Comparison of ENCODE assay signal across 13 cellular contexts in genomic region chr22:50523458-50523805, GRCh38. TPM values are rescaled to one million over a fixed set of nuclear protein-coding genes. Genes with fewer than 3 reads are reported as not detected.
DNase-seq lines count a peak whose midpoint lies in the region; ATAC-seq lines count a peak whose summit lies in the region.
"Had no signal": no experiment of that assay in that cellular context is flagged by ENCODE, and none has a peak within 500 bp of the region (broad histone marks: within the 10 kb centered on the region; RNA-seq: fewer than 3 reads in every experiment).

No MANE protein-coding gene starts in this region.

- no peak overlapping the region for H2AFZ ChIP-seq in neuronal stem cell (ENCODE audit: low read length)

- H3K36me3 ChIP-seq in neuronal stem cell (replicated peaks in 1 of 2; ENCODE audit: control insufficient read depth in 2 of 2, insufficient read depth in 2 of 2, low read length in 2 of 2), result peaks cover 44 to 58% of the 10 kb centered on the region in 2 donors

- H2BK5ac ChIP-seq in neuronal stem cell (ENCODE audit: low read length), result no peak overlapping the region

- H4K91ac ChIP-seq in neuronal stem cell (ENCODE audit: low read depth, low read length, poor library complexity), result no peak overlapping the region

- peak overlapping the region; percentile 55 for H3K23ac ChIP-seq in neuronal stem cell (ENCODE audit: low read depth, low read length, poor library complexity)

- H3K4me3 ChIP-seq in neuronal stem cell (ENCODE audit: low read length in 2 of 2), result no peak overlapping the region
- H3K4me3 ChIP-seq: gastrocnemius medialis, SK-N-MC had no signal

- peaks cover 0 to under 1% (median 0%) of the 10 kb centered on the region in 3 experiments for H3K27me3 ChIP-seq in neuronal stem cell (ENCODE audit: control insufficient read depth in 3 of 3, insufficient read depth in 3 of 3, low read depth in 1 of 3, low read length in 3 of 3)
- H3K27me3 ChIP-seq: upper lobe of left lung had no signal

- POLR2A ChIA-PET in activated CD8-positive, alpha-beta T cell treated with anti-CD3 and anti-CD28 coated beads, Interleukin-2, amount 10 ng/mL, durations not matched to agents 7 days and 5 days (lab: Charles Lee), result interaction anchor here (1.5 to 3.3 kb wide), 3 partner anchors 15 to 51 kb away, joined by 3 to 82 read pairs (median 6); partner anchors contain the start of genes LMF2 and NCAPH2

- peaks cover 12% of the 10 kb centered on the region for H3K79me1 ChIP-seq in neuronal stem cell (ENCODE audit: low read depth, low read length)

- no peak overlapping the region for H3K4ac ChIP-seq in neuronal stem cell (ENCODE audit: low read length)

- H3K4me2 ChIP-seq in neuronal stem cell (ENCODE audit: insufficient read depth, low read length, poor library complexity, severe bottlenecking), result no peak overlapping the region

- H4K8ac ChIP-seq in neuronal stem cell (ENCODE audit: low read depth, low read length), result no peak overlapping the region

- peaks cover 12% of the 10 kb centered on the region for H3K36me3 Mint-ChIP-seq in activated T-cell treated with anti-CD3 and anti-CD28 coated beads, Interleukin-2, amount 50 U/mL, for 4 hours (ENCODE audit: insufficient read depth)
- peaks cover 46% of the 10 kb centered on the region for H3K36me3 Mint-ChIP-seq in activated CD8-positive, alpha-beta T cell treated with anti-CD3 and anti-CD28 coated beads, Interleukin-2, amount 10 ng/mL, durations not matched to agents 7 days and 5 days (ENCODE audit: low read depth)

- no peak overlapping the region for H2AK5ac ChIP-seq in neuronal stem cell (ENCODE audit: low read depth, low read length)

- peaks cover under 1 to 3% of the 10 kb centered on the region in 2 donors for H3K9me3 ChIP-seq in neuronal stem cell (replicated peaks in 1 of 2; ENCODE audit: control insufficient read depth in 2 of 2, insufficient read depth in 1 of 2, low read depth in 1 of 2, low read length in 2 of 2)
- H3K9me3 ChIP-seq: gastrocnemius medialis, upper lobe of left lung had no signal

- no peak for DNase-seq in activated T-cell treated with anti-CD3 and anti-CD28 coated beads, Interleukin-2, amount 50 U/mL, for 4 hours
- no peak for DNase-seq in activated T-cell treated with anti-CD3 and anti-CD28 coated beads, Interleukin-2, amount 50 U/mL, for 48 hours
- no peak for DNase-seq in activated CD8-positive, alpha-beta T cell treated with anti-CD3 and anti-CD28 coated beads, Interleukin-2, amount 10 ng/mL, durations not matched to agents 7 days and 5 days
- no peak for DNase-seq in neuronal stem cell (ENCODE audit: low spot score)
- DNase-seq in NCI-H2107 treated with DMSO at 0.1 percent for 48 hours (lab: John Stamatoyannopoulos, UW; ENCODE audit: unreplicated experiment), result no peak
- DNase-seq: ACHN, gastrocnemius medialis, GOT3, NCI-H1417 treated with DMSO at 0.1 percent for 48 hours, NCI-H774 had no signal

- no peak overlapping the region for H2BK12ac ChIP-seq in neuronal stem cell (ENCODE audit: low read length)

- peaks cover 11 to 17% of the 10 kb centered on the region in 2 donors for H3K4me1 ChIP-seq in neuronal stem cell (ENCODE audit: control insufficient read depth in 2 of 2, insufficient read depth in 1 of 2, low read depth in 1 of 2, low read length in 2 of 2)

- no peak for ATAC-seq in activated T-cell treated with anti-CD3 and anti-CD28 coated beads, Interleukin-2, amount 50 U/mL, for 4 hours
- no peak for ATAC-seq in activated CD8-positive, alpha-beta T cell treated with anti-CD3 and anti-CD28 coated beads, Interleukin-2, amount 10 ng/mL, durations not matched to agents 7 days and 5 days
- no peak for ATAC-seq in HG03045 (IDR thresholded peaks at IDR 0.05; ENCODE audit: unreplicated experiment)
- ATAC-seq: gastrocnemius medialis had no signal

- no peaks in the 10 kb centered on the region for H3K27me3 Mint-ChIP-seq in activated T-cell treated with anti-CD3 and anti-CD28 coated beads, Interleukin-2, amount 50 U/mL, for 4 hours (ENCODE audit: low read depth)
- no peaks in the 10 kb centered on the region for H3K27me3 Mint-ChIP-seq in activated CD8-positive, alpha-beta T cell treated with anti-CD3 and anti-CD28 coated beads, Interleukin-2, amount 10 ng/mL, durations not matched to agents 7 days and 5 days (ENCODE audit: low read depth)

- peaks cover 23% of the 10 kb centered on the region for H3K4me1 Mint-ChIP-seq in activated T-cell treated with anti-CD3 and anti-CD28 coated beads, Interleukin-2, amount 50 U/mL, for 4 hours (ENCODE audit: low read depth)
- H3K4me1 Mint-ChIP-seq in activated CD8-positive, alpha-beta T cell treated with anti-CD3 and anti-CD28 coated beads, Interleukin-2, amount 10 ng/mL, durations not matched to agents 7 days and 5 days (ENCODE audit: low read depth), result peaks cover 36% of the 10 kb centered on the region

- H3K18ac ChIP-seq in neuronal stem cell (ENCODE audit: low read length), result no peak overlapping the region

- H3K27ac ChIP-seq in neuronal stem cell (replicated peaks; ENCODE audit: low read length), result no peak overlapping the region
- H3K27ac ChIP-seq: gastrocnemius medialis, SK-N-MC had no signal

- H3K9ac ChIP-seq in neuronal stem cell (ENCODE audit: low read depth, low read length, poor library complexity), result no peak overlapping the region

- H3K14ac ChIP-seq in neuronal stem cell (ENCODE audit: low read length), result no peak overlapping the region

- no CpG with 5 or more reads among the region's 16 CpGs for WGBS in neuronal stem cell (ENCODE audit: extremely low coverage in 2 of 2, insufficient read length in 2 of 2, insufficient replicate concordance in 1 of 2), 2 donors

- peak overlapping the region; percentile 52 for H3K4me3 Mint-ChIP-seq in activated T-cell treated with anti-CD3 and anti-CD28 coated beads, Interleukin-2, amount 50 U/mL, for 4 hours
- peak overlapping the region; percentile 97 for H3K4me3 Mint-ChIP-seq in activated CD8-positive, alpha-beta T cell treated with anti-CD3 and anti-CD28 coated beads, Interleukin-2, amount 10 ng/mL, durations not matched to agents 7 days and 5 days

- H2BK15ac ChIP-seq in neuronal stem cell (ENCODE audit: low read length), result no peak overlapping the region

- H3K27ac Mint-ChIP-seq in activated CD8-positive, alpha-beta T cell treated with anti-CD3 and anti-CD28 coated beads, Interleukin-2, amount 10 ng/mL, durations not matched to agents 7 days and 5 days, result peak overlapping the region; percentile 68

- CTCF ChIA-PET in activated CD8-positive, alpha-beta T cell treated with anti-CD3 and anti-CD28 coated beads, Interleukin-2, amount 10 ng/mL, durations not matched to agents 7 days and 5 days (lab: Charles Lee), result interaction anchor here (3.1 to 6.2 kb wide), 3 partner anchors 15 to 97 kb away, joined by 40 to 77 read pairs (median 55); partner anchors contain the start of genes LMF2, NCAPH2 and SYCE3

- no peak overlapping the region for H2BK120ac ChIP-seq in neuronal stem cell (ENCODE audit: low read depth, low read length)

- H3K9me3 Mint-ChIP-seq in activated T-cell treated with anti-CD3 and anti-CD28 coated beads, Interleukin-2, amount 50 U/mL, for 4 hours, result no peaks in the 10 kb centered on the region
- H3K9me3 Mint-ChIP-seq in activated CD8-positive, alpha-beta T cell treated with anti-CD3 and anti-CD28 coated beads, Interleukin-2, amount 10 ng/mL, durations not matched to agents 7 days and 5 days (ENCODE audit: insufficient read depth), result no peaks in the 10 kb centered on the region

RNA-seq across cellular contexts. Expression of gene SCO2, which starts 2.0 kb away (rescaled TPM):
- total RNA-seq in activated T-cell treated with anti-CD3 and anti-CD28 coated beads, Interleukin-2, amount 50 U/mL, for 4 hours, result 10 to 100 TPM; 12.7 to 14.4 (median 14.2) TPM
- total RNA-seq in activated CD8-positive, alpha-beta T cell treated with anti-CD3 and anti-CD28 coated beads, Interleukin-2, amount 10 ng/mL, durations not matched to agents 7 days and 5 days, result 10 to 100 TPM; 11.7 to 13.9 TPM
- 0.50 TPM for polyA plus RNA-seq in neuronal stem cell (2013, experiment 1 of 2)
- polyA plus RNA-seq in neuronal stem cell (2013, experiment 2 of 2), result 0.90 TPM

RNA-seq across cellular contexts. Expression of gene TYMP, which starts 6.4 kb away (rescaled TPM):
- total RNA-seq in activated T-cell treated with anti-CD3 and anti-CD28 coated beads, Interleukin-2, amount 50 U/mL, for 4 hours, result 100 to 1,000 TPM in 1 of 3 donors, 10 to 100 TPM in 2; 64.4 to 103 (median 66.1) TPM
- 10 to 100 TPM; 71.8 to 76.6 TPM for total RNA-seq in activated CD8-positive, alpha-beta T cell treated with anti-CD3 and anti-CD28 coated beads, Interleukin-2, amount 10 ng/mL, durations not matched to agents 7 days and 5 days
- polyA plus RNA-seq in neuronal stem cell (2013, experiment 1 of 2), result 3.0 TPM
- polyA plus RNA-seq in neuronal stem cell (2013, experiment 2 of 2), result 2.9 TPM

RNA-seq across cellular contexts. Expression of gene NCAPH2, which starts 15.4 kb away (rescaled TPM):
- 100 to 1,000 TPM; 152 to 175 (median 156) TPM for total RNA-seq in activated T-cell treated with anti-CD3 and anti-CD28 coated beads, Interleukin-2, amount 50 U/mL, for 4 hours
- 100 to 1,000 TPM; 146 to 150 TPM for total RNA-seq in activated CD8-positive, alpha-beta T cell treated with anti-CD3 and anti-CD28 coated beads, Interleukin-2, amount 10 ng/mL, durations not matched to agents 7 days and 5 days
- 29.6 TPM for polyA plus RNA-seq in neuronal stem cell (2013, experiment 1 of 2)
- 27.7 TPM for polyA plus RNA-seq in neuronal stem cell (2013, experiment 2 of 2)

RNA-seq across cellular contexts. Expression of gene LMF2, which starts 15.9 kb away (rescaled TPM):
- total RNA-seq in activated T-cell treated with anti-CD3 and anti-CD28 coated beads, Interleukin-2, amount 50 U/mL, for 4 hours, result 10 to 100 TPM; 68.7 to 79.9 (median 72.2) TPM
- 100 to 1,000 TPM; 119 to 132 TPM for total RNA-seq in activated CD8-positive, alpha-beta T cell treated with anti-CD3 and anti-CD28 coated beads, Interleukin-2, amount 10 ng/mL, durations not matched to agents 7 days and 5 days
- 29.8 TPM for polyA plus RNA-seq in neuronal stem cell (2013, experiment 1 of 2)
- polyA plus RNA-seq in neuronal stem cell (2013, experiment 2 of 2), result 30.2 TPM

RNA-seq across cellular contexts. Expression of gene KLHDC7B, which starts 22.3 kb away (rescaled TPM):
- 1 to 10 TPM; 5.4 to 7.4 (median 6.4) TPM for total RNA-seq in activated T-cell treated with anti-CD3 and anti-CD28 coated beads, Interleukin-2, amount 50 U/mL, for 4 hours
- 10 to 100 TPM; 10.6 to 12.0 TPM for total RNA-seq in activated CD8-positive, alpha-beta T cell treated with anti-CD3 and anti-CD28 coated beads, Interleukin-2, amount 10 ng/mL, durations not matched to agents 7 days and 5 days
- polyA plus RNA-seq in neuronal stem cell (2013, experiment 1 of 2), result 0.01 TPM
- polyA plus RNA-seq in neuronal stem cell (2013, experiment 2 of 2), result 0.01 TPM
- total RNA-seq: gastrocnemius medialis had no signal
